In genomic region chrX:136622568-136622967, GRCh38 we compare ENCODE assay signal across 25 cellular contexts. TPM values are rescaled to one million over a fixed set of nuclear protein-coding genes. Genes with fewer than 3 reads are reported as not detected.
"Had no signal": no experiment of that assay in that cellular context is flagged by ENCODE, and none has a peak within 500 bp of the region (broad histone marks: within the 10 kb centered on the region; RNA-seq: fewer than 3 reads in every experiment).

No MANE protein-coding gene starts in this region.

- H3K4me1 ChIP-seq: right atrium auricular region, sigmoid colon had no signal

- H3K27ac Mint-ChIP-seq: naive B cell; stimulated activated naive B cell treated with anti-CD40 and anti-IgM and Interleukin-4, amounts not matched to agents 10 μg/mL and 1 μg/mL and 100 μg/mL, for 72 hours; type B pancreatic cell had no signal

- H3K4me3 ChIP-seq: dorsolateral prefrontal cortex, hepatocyte, lung, right atrium auricular region, sigmoid colon, skin epidermis had no signal

- H3K9me3 ChIP-seq: neutrophil, right atrium auricular region, sigmoid colon had no signal

- H3K36me3 Mint-ChIP-seq: stimulated activated naive B cell treated with anti-CD40 and anti-IgM and Interleukin-4, amounts not matched to agents 10 μg/mL and 1 μg/mL and 100 μg/mL, for 72 hours; type B pancreatic cell had no signal

- H3K27me3 ChIP-seq: hepatocyte, neutrophil, right atrium auricular region, sigmoid colon had no signal

- H3K27ac ChIP-seq: dorsolateral prefrontal cortex, hepatocyte, neutrophil, right atrium auricular region, sigmoid colon, skin epidermis had no signal

- DNase-seq: cortex of kidney; dorsolateral prefrontal cortex; effector CD8-positive, alpha-beta T cell; foreskin melanocyte; head of caudate nucleus; kidney; left cardiac atrium; left ventricle myocardium superior; mesenchymal stem cell; midbrain; naive B cell; posterior cingulate gyrus; sigmoid colon; stimulated activated CD4-positive, alpha-beta T cell treated with anti-CD3 and anti-CD28 coated beads, Interleukin-2, amount 100 ng/mL, for 24 hours; stimulated activated CD4-positive, alpha-beta T cell treated with anti-CD3 and anti-CD28 coated beads, Interleukin-4, amount 100 ng/mL, for 4 hours; stimulated activated naive B cell treated with anti-CD40 and anti-IgM and Interleukin-4, amounts not matched to agents 10 μg/mL and 1 μg/mL and 100 μg/mL, for 72 hours had no signal

- H2AFZ ChIP-seq: hepatocyte had no signal

- H3K79me2 ChIP-seq: hepatocyte had no signal

- H3K9me3 Mint-ChIP-seq: stimulated activated naive B cell treated with anti-CD40 and anti-IgM and Interleukin-4, amounts not matched to agents 10 μg/mL and 1 μg/mL and 100 μg/mL, for 72 hours; type B pancreatic cell had no signal

- H3K4me1 Mint-ChIP-seq: naive B cell had no signal

- H3K27me3 Mint-ChIP-seq: naive B cell; stimulated activated naive B cell treated with anti-CD40 and anti-IgM and Interleukin-4, amounts not matched to agents 10 μg/mL and 1 μg/mL and 100 μg/mL, for 72 hours; type B pancreatic cell had no signal

- H3K36me3 ChIP-seq: neutrophil, right atrium auricular region, sigmoid colon had no signal

- H3K4me3 Mint-ChIP-seq: naive B cell; stimulated activated naive B cell treated with anti-CD40 and anti-IgM and Interleukin-4, amounts not matched to agents 10 μg/mL and 1 μg/mL and 100 μg/mL, for 72 hours; type B pancreatic cell had no signal

- ATAC-seq: left cardiac atrium; left ventricle myocardium superior; stimulated activated naive B cell treated with anti-CD40 and anti-IgM and Interleukin-4, amounts not matched to agents 10 μg/mL and 1 μg/mL and 100 μg/mL, for 72 hours had no signal

- H3K4me2 ChIP-seq: hepatocyte had no signal

- FAIRE-seq: kidney, urothelium cell line had no signal

RNA-seq across cellular contexts. Expression of gene CD40LG, which starts 25.4 kb away (rescaled TPM):
- total RNA-seq: hepatocyte, osteocyte had no signal
- polyA plus RNA-seq: hepatocyte, neural cell had no signal
